In the genomic region with DNA sequence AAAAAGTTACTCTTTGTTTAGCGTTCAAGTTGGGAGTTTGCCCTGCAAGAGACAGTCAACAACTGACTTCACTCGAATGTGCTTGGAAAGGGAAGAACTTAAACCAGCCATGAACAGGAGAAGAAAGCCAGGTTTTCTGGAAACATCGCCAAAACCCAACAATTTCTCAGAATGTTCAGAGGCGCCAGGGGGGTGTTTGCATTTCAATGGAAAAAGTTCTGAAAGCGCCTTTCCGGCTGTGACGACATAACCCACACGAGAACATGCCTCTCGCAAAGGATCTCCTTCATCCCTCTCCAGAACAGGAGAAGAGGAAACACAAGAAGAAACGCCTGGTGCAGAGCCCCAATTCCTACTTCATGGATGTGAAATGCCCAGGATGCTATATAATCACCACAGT, we compare ENCODE assay signal across 17 cellular contexts.
DNase-seq lines count a peak whose midpoint lies in the region; ATAC-seq, FAIRE-seq and TF ChIP-seq lines count a peak whose summit lies in the region.
"Had no signal": no experiment of that assay in that cellular context is flagged by ENCODE, and none has a peak within 500 bp of the region (broad histone marks: within the 10 kb centered on the region; RNA-seq: fewer than 3 reads in every experiment).

No MANE protein-coding gene starts in this region.

- H3K36me3 ChIP-seq in GM23338 (ENCODE audit: insufficient read depth) (no peaks in the 10 kb centered on the region), GM12878 (ENCODE audit: control insufficient read depth in 2 of 2, insufficient read depth in 2 of 2, low read length in 1 of 2) (no peaks in the 10 kb centered on the region), ascending aorta (no peaks in the 10 kb centered on the region)
- H3K36me3 ChIP-seq: HAP-1 had no signal

- H3K4me2 ChIP-seq in GM23338, result no peak overlapping the region
- H3K4me2 ChIP-seq in GM12878 (ENCODE audit: control insufficient read depth, insufficient read depth), result no peak overlapping the region
- H3K4me2 ChIP-seq in H9 (ENCODE audit: insufficient read depth, insufficient read length, low read length), result no peak overlapping the region
- H3K4me2 ChIP-seq: A549 had no signal

- no peak overlapping the region for H3K56ac ChIP-seq in H9 (ENCODE audit: insufficient read length, low read depth, low read length)

- no peak for FAIRE-seq in GM12878 (lab: Jason Lieb, UNC)
- FAIRE-seq: A549, K562 had no signal

- no peak overlapping the region for H3T11ph ChIP-seq in H9 (ENCODE audit: low read length)

- ATAC-seq in GM23338, result no peak
- no peak for ATAC-seq in GM12878
- ATAC-seq: A549; CD8-positive, alpha-beta T cell; K562 had no signal

- H3K27me3 Mint-ChIP-seq in GM23338 (ENCODE audit: insufficient read depth, low read depth, poor library complexity) (no peaks in the 10 kb centered on the region), H9 (ENCODE audit: low read depth) (peaks cover 1% of the 10 kb centered on the region)

- TF ChIP-seq POLR2A in GM12878 (IDR thresholded peaks at IDR 0.05; ENCODE audit: low read depth, low read length), result no peak

- TF ChIP-seq RAD21 in GM12878 (IDR thresholded peaks at IDR 0.05; ENCODE audit: insufficient read depth, low read depth, low read length), result no peak

- H3K79me1 ChIP-seq in H9 (ENCODE audit: insufficient read depth, low read depth, low read length, poor library complexity, severe bottlenecking), result no peaks in the 10 kb centered on the region

- no peak overlapping the region for H3K18ac ChIP-seq in H9 (ENCODE audit: insufficient read length, low read depth, low read length)

- no peak for DNase-seq in GM23338 (ENCODE audit: low spot score)
- DNase-seq in GM12878 (ENCODE audit: low read depth, low spot score), result no peak
- peak; percentile 3 for DNase-seq in fibroblast of the aortic adventitia (ENCODE audit: low read depth)
- DNase-seq in pons (ENCODE audit: low spot score), result peak; percentile 49
- no peak for DNase-seq in activated CD4-positive, CD25-positive, alpha-beta regulatory T cell (lab: John Stamatoyannopoulos, UW)
- no peak for DNase-seq in RPMI8226
- no peak for DNase-seq in H9
- DNase-seq in ascending aorta (ENCODE audit: low spot score in 2 of 2), result no peak
- DNase-seq: Caco-2; CD8-positive, alpha-beta T cell; DND-41; GF-D8; GOT3 had no signal

- WGBS in GM12878 (ENCODE audit: insufficient coverage, insufficient replicate concordance, low lambda C conversion rate, missing lambda C conversion rate), result 46% methylated on average over 10 of the region's 10 CpGs
- WGBS in H9 (ENCODE audit: extremely low coverage, insufficient read length, low lambda C conversion rate), result no CpG with 5 or more reads among the region's 10 CpGs

- H2AFZ ChIP-seq in GM23338 (peak overlapping the region; percentile 69), GM12878 (ENCODE audit: control insufficient read depth, low read depth, low read length) (no peak overlapping the region), H9 (ENCODE audit: low read length) (no peak overlapping the region)

- no peaks in the 10 kb centered on the region for H3K23me2 ChIP-seq in H9 (ENCODE audit: insufficient read length, low read depth, low read length, poor library complexity, severe bottlenecking)

- no TSS peak for BruUV-seq in GM12878 (replicated peaks; lab: Mats Ljungman, UMichigan)

- H3K36me3 Mint-ChIP-seq in GM23338 (ENCODE audit: low read depth) (no peaks in the 10 kb centered on the region), H9 (ENCODE audit: insufficient read depth in 1 of 3, low read depth in 3 of 3) (no peaks in the 10 kb centered on the region)
- H3K36me3 Mint-ChIP-seq: CD14-positive monocyte; CD8-positive, alpha-beta T cell had no signal

- no peak overlapping the region for H2BK5ac ChIP-seq in H9 (ENCODE audit: insufficient read length, low read length)

- H3K9me2 ChIP-seq in GM23338 (ENCODE audit: insufficient read depth), result no peaks in the 10 kb centered on the region

- no peak overlapping the region for H3K4ac ChIP-seq in H9 (ENCODE audit: low read depth, low read length)

- H3K4me1 Mint-ChIP-seq in GM23338, result no peaks in the 10 kb centered on the region
- H3K4me1 Mint-ChIP-seq in H9, result no peaks in the 10 kb centered on the region

- no peak overlapping the region for H4K8ac ChIP-seq in H9 (replicated peaks; ENCODE audit: insufficient read length, low read depth, low read length)

- H4K20me1 ChIP-seq in GM23338 (replicated peaks; ENCODE audit: insufficient read depth), result no peaks in the 10 kb centered on the region
- H4K20me1 ChIP-seq in GM12878 (ENCODE audit: control insufficient read depth, insufficient read depth), result no peaks in the 10 kb centered on the region
- H4K20me1 ChIP-seq in H9 (ENCODE audit: control insufficient read depth, insufficient read depth, insufficient read length), result no peaks in the 10 kb centered on the region

- CTCF ChIA-PET in GM12878 (lab: Yijun Ruan, JAX), result interaction anchor here (0.6 to 1.6 kb wide), 4 partner anchors 11 to 183 kb away, joined by 3 to 4 read pairs (median 3); no protein-coding TSS in a partner anchor

- no peak overlapping the region for H3K9ac ChIP-seq in GM12878 (ENCODE audit: control insufficient read depth, insufficient read depth, low read length)
- no peak overlapping the region for H3K9ac ChIP-seq in H9 (ENCODE audit: extremely low read depth, insufficient read length, low read length)

- no peaks in the 10 kb centered on the region for H3K9me3 Mint-ChIP-seq in GM23338
- H3K9me3 Mint-ChIP-seq in H9, result no peaks in the 10 kb centered on the region
- H3K9me3 Mint-ChIP-seq: CD8-positive, alpha-beta T cell had no signal

- no peak overlapping the region for H4K91ac ChIP-seq in H9 (ENCODE audit: insufficient read length, low read depth, low read length)

- POLR2A ChIA-PET in GM12878 (lab: Charles Lee), result interaction anchor here (0.6 to 3.7 kb wide), 4 partner anchors 18 to 107 kb away, joined by 3 to 17 read pairs (median 6); no protein-coding TSS in a partner anchor

- H3K27ac ChIP-seq in GM23338 (ENCODE audit: low read depth), result no peak overlapping the region
- H3K27ac ChIP-seq in GM12878 (ENCODE audit: control insufficient read depth, insufficient read depth), result no peak overlapping the region
- no peak overlapping the region for H3K27ac ChIP-seq in H9 (ENCODE audit: insufficient read length, low read depth, low read length)
- no peak overlapping the region for H3K27ac ChIP-seq in ascending aorta
- H3K27ac ChIP-seq: A549 had no signal

- intact Hi-C loops in GM12878 (cut with micrococcal nuclease; ENCODE audit: unreplicated experiment), result no loop called here
- intact Hi-C loops in ascending aorta (cut with DNase I), result no loop called here

- H3K4me3 ChIP-seq in GM23338, result no peak overlapping the region
- H3K4me3 ChIP-seq in GM12878, result no peak overlapping the region
- no peak overlapping the region for H3K4me3 ChIP-seq in fibroblast of the aortic adventitia (ENCODE audit: low read depth, low read length)
- H3K4me3 ChIP-seq in ascending aorta, result peak overlapping the region in 1 of 2 donors; percentile 31
- H3K4me3 ChIP-seq: A549, HAP-1, K562 had no signal

- no peak overlapping the region for H4K5ac ChIP-seq in H9 (ENCODE audit: insufficient read length, low read depth, low read length)

- H2BK20ac ChIP-seq in H9 (ENCODE audit: low read depth, low read length, poor library complexity, severe bottlenecking), result no peak overlapping the region

- no peak for TF ChIP-seq CTCF in GM23338 (conservative IDR thresholded peaks at IDR 0.05; ENCODE audit: low read depth in 2 of 2)
- no peak for TF ChIP-seq CTCF in GM12878 (IDR thresholded peaks at IDR 0.05 in 2 of 3, conservative IDR thresholded peaks at IDR 0.05 in 1 of 3; ENCODE audit: control insufficient read depth in 2 of 3, extremely low read depth in 1 of 3, insufficient read depth in 1 of 3, low read depth in 3 of 3, low read length in 3 of 3)
- TF ChIP-seq CTCF in fibroblast of the aortic adventitia (IDR thresholded peaks at IDR 0.05; ENCODE audit: insufficient read depth, low read length), result no peak
- no peak for TF ChIP-seq CTCF in H9 (conservative IDR thresholded peaks at IDR 0.05)
- TF ChIP-seq CTCF in ascending aorta (IDR thresholded peaks at IDR 0.05), result no peak

- no peak for TF ChIP-seq EP300 in GM12878 (IDR thresholded peaks at IDR 0.05; ENCODE audit: borderline replicate concordance in 1 of 2, control insufficient read depth in 1 of 2, low read depth in 2 of 2, low read length in 2 of 2)

- H2BK12ac ChIP-seq in H9 (ENCODE audit: insufficient read length, low read depth, low read length), result no peak overlapping the region

- no peaks in the 10 kb centered on the region for H3K27me3 ChIP-seq in GM23338 (ENCODE audit: insufficient read depth)
- H3K27me3 ChIP-seq in GM12878 (replicated peaks in 1 of 2; ENCODE audit: control insufficient read depth in 2 of 2, insufficient read depth in 2 of 2, low read length in 1 of 2), result no peaks in the 10 kb centered on the region
- H3K27me3 ChIP-seq in H9 (ENCODE audit: insufficient read depth, low read length), result no peaks in the 10 kb centered on the region
- H3K27me3 ChIP-seq in ascending aorta, result no peaks in the 10 kb centered on the region

- H3K4me3 Mint-ChIP-seq in GM23338, result no peak overlapping the region
- H3K4me3 Mint-ChIP-seq in H9, result no peak overlapping the region
- H3K4me3 Mint-ChIP-seq: CD14-positive monocyte; CD8-positive, alpha-beta T cell had no signal

- no peak overlapping the region for H2BK120ac ChIP-seq in H9 (ENCODE audit: low read depth, low read length, poor library complexity, severe bottlenecking)

- no peaks in the 10 kb centered on the region for H3K79me2 ChIP-seq in GM23338 (replicated peaks; ENCODE audit: insufficient read depth)
- H3K79me2 ChIP-seq in GM12878 (ENCODE audit: control insufficient read depth, insufficient read depth, low read length), result no peaks in the 10 kb centered on the region
- H3K79me2 ChIP-seq in H9 (ENCODE audit: insufficient read depth, low read length), result no peaks in the 10 kb centered on the region

- H3K23ac ChIP-seq in H9 (ENCODE audit: insufficient read length, low read depth, low read length), result no peak overlapping the region

- H3K14ac ChIP-seq in H9 (ENCODE audit: insufficient read depth, low read length), result no peak overlapping the region

- RAD21 ChIA-PET in GM12878 (lab: Charles Lee; ENCODE audit: unreplicated experiment), result interaction anchor here (1.2 to 3.1 kb wide), 4 partner anchors 10 to 116 kb away, joined by 3 to 27 read pairs (median 5); no protein-coding TSS in a partner anchor

- H2AK5ac ChIP-seq in H9 (ENCODE audit: insufficient read length, low read length), result no peak overlapping the region

- H2BK15ac ChIP-seq in H9 (ENCODE audit: low read depth, low read length), result no peak overlapping the region

- H3K9me3 ChIP-seq in GM12878 (replicated peaks; ENCODE audit: control insufficient read depth, insufficient read depth, low read length), result no peaks in the 10 kb centered on the region
- no peaks in the 10 kb centered on the region for H3K9me3 ChIP-seq in H9 (ENCODE audit: control insufficient read depth, low read depth, low read length)
- no peaks in the 10 kb centered on the region for H3K9me3 ChIP-seq in ascending aorta
- H3K9me3 ChIP-seq: A549, Caco-2, HAP-1 had no signal

- H3K27ac Mint-ChIP-seq in GM23338, result no peak overlapping the region
- no peak overlapping the region for H3K27ac Mint-ChIP-seq in H9
- H3K27ac Mint-ChIP-seq: CD14-positive monocyte; CD8-positive, alpha-beta T cell had no signal

- H3K4me1 ChIP-seq in GM23338 (ENCODE audit: insufficient read depth), result no peaks in the 10 kb centered on the region
- no peaks in the 10 kb centered on the region for H3K4me1 ChIP-seq in GM12878 (ENCODE audit: control insufficient read depth, insufficient read depth, low read length)
- H3K4me1 ChIP-seq in H9 (ENCODE audit: insufficient read depth, low read length), result no peaks in the 10 kb centered on the region
- peaks cover 0 to 3% of the 10 kb centered on the region in 2 donors for H3K4me1 ChIP-seq in ascending aorta
- H3K4me1 ChIP-seq: A549, HAP-1 had no signal

- SMC1A ChIA-PET in GM12878 (lab: Charles Lee; ENCODE audit: uncharacterized antibody, unreplicated experiment), result interaction anchor here (1.0 to 2.6 kb wide), 6 partner anchors 34 to 120 kb away, joined by 3 to 11 read pairs (median 5); no protein-coding TSS in a partner anchor

- in situ Hi-C loops in GM12878 (cut with MboI), result no loop called here

- no peaks in the 10 kb centered on the region for H3F3A ChIP-seq in GM23338 (replicated peaks; ENCODE audit: low read depth)

Comparison
In these comparisons a context has a peak if more than half of its experiments do, and no peak if none do; other contexts are left out.
1. DNase-seq: peak in fibroblast of the aortic adventitia (single experiment) and pons (single experiment); none in GM23338 (single experiment), GM12878 (single experiment), activated CD4-positive, CD25-positive, alpha-beta regulatory T cell (0 of 4), RPMI8226 (single experiment), H9 (single experiment) and ascending aorta (0 of 2).